ENCODE assay signal across 1 cellular context in genomic region chr11:75872887-75873416, GRCh38.
A peak's percentile ranks its signal among the peaks of the same experiment; 100 is the strongest.
TF ChIP-seq lines count a peak whose summit lies in the region.

No MANE protein-coding gene starts in this region.

TF ChIP-seq in GM12878, 131 proteins besides CTCF, POLR2A, EP300 and RAD21 (continued from another document):
- TF ChIP-seq ZNF592 (IDR thresholded peaks at IDR 0.05), result no peak
- TF ChIP-seq FOS (IDR thresholded peaks at IDR 0.05; ENCODE audit: borderline replicate concordance, extremely low read depth, insufficient read length), result no peak
- no peak for TF ChIP-seq MTA2 (IDR thresholded peaks at IDR 0.05; ENCODE audit: low read depth)
- TF ChIP-seq CREM (IDR thresholded peaks at IDR 0.05; ENCODE audit: low read depth), result 0 out of 2 replicates have a peak, but pooled peaks have one; percentile 8
- no peak for TF ChIP-seq PAX8 (IDR thresholded peaks at IDR 0.05)
- TF ChIP-seq BCL11A (IDR thresholded peaks at IDR 0.05; ENCODE audit: low read depth, low read length), result no peak
- no peak for TF ChIP-seq NFXL1 (IDR thresholded peaks at IDR 0.05; ENCODE audit: borderline replicate concordance)
- no peak for TF ChIP-seq NR2C1 (IDR thresholded peaks at IDR 0.05)
- TF ChIP-seq RUNX3 (IDR thresholded peaks at IDR 0.05; ENCODE audit: low read length), result no peak
- 0 out of 2 replicates have a peak, but pooled peaks have one; percentile 28 for TF ChIP-seq ZNF384 (IDR thresholded peaks at IDR 0.05; ENCODE audit: borderline replicate concordance, low read depth, low read length)
- no peak for TF ChIP-seq MYB (IDR thresholded peaks at IDR 0.05; ENCODE audit: borderline replicate concordance, low read depth, low read length)
- no peak for TF ChIP-seq RELA (IDR thresholded peaks at IDR 0.05; ENCODE audit: borderline replicate concordance, partially characterized antibody)
- no peak for TF ChIP-seq GABPA (IDR thresholded peaks at IDR 0.05; ENCODE audit: low read depth)
- no peak for TF ChIP-seq ZBTB4 (CRISPR knock-in tag; IDR thresholded peaks at IDR 0.05)
- no peak for TF ChIP-seq ZBTB33 (IDR thresholded peaks at IDR 0.05)
- no peak for TF ChIP-seq LARP7 (IDR thresholded peaks at IDR 0.05)
- no peak for TF ChIP-seq E4F1 (IDR thresholded peaks at IDR 0.05; ENCODE audit: borderline replicate concordance, partially characterized antibody)
- TF ChIP-seq NFYA (IDR thresholded peaks at IDR 0.05; ENCODE audit: borderline replicate concordance, low read depth, low read length), result no peak
- TF ChIP-seq JUND (IDR thresholded peaks at IDR 0.05; ENCODE audit: low read depth, low read length), result no peak
- TF ChIP-seq NR2C2 (IDR thresholded peaks at IDR 0.05; ENCODE audit: borderline replicate concordance, control insufficient read depth, insufficient read length, low read depth), result no peak
- TF ChIP-seq BHLHE40 (IDR thresholded peaks at IDR 0.05; ENCODE audit: borderline replicate concordance in 1 of 2, low read depth in 2 of 2, low read length in 1 of 2), result peak in 1 of 2 experiments; percentile 52; a peak in 2 of 4 replicates
- TF ChIP-seq TARDBP (IDR thresholded peaks at IDR 0.05; ENCODE audit: borderline replicate concordance), result no peak
- TF ChIP-seq TBL1XR1 (IDR thresholded peaks at IDR 0.05; ENCODE audit: low read depth, low read length), result no peak
- no peak for TF ChIP-seq BACH1 (IDR thresholded peaks at IDR 0.05; ENCODE audit: borderline replicate concordance)
- TF ChIP-seq KDM1A (IDR thresholded peaks at IDR 0.05; ENCODE audit: borderline replicate concordance), result no peak
- TF ChIP-seq YY1 (IDR thresholded peaks at IDR 0.05; ENCODE audit: low read depth, low read length), result no peak
- TF ChIP-seq MTA3 (IDR thresholded peaks at IDR 0.05; ENCODE audit: borderline replicate concordance, low read length), result no peak
- TF ChIP-seq TCF3 (IDR thresholded peaks at IDR 0.05; ENCODE audit: borderline replicate concordance, insufficient read depth, low read depth, low read length), result no peak
- TF ChIP-seq SMAD5 (IDR thresholded peaks at IDR 0.05; ENCODE audit: low read depth), result no peak
- peak; percentile 51; the same call in 1 of the 2 replicates for TF ChIP-seq MEF2A (IDR thresholded peaks at IDR 0.05; ENCODE audit: insufficient read depth, low read depth, low read length)
- TF ChIP-seq BRCA1 (IDR thresholded peaks at IDR 0.05; ENCODE audit: low read depth, low read length), result no peak
- TF ChIP-seq STAT3 (IDR thresholded peaks at IDR 0.05; ENCODE audit: low read depth, low read length), result no peak
- TF ChIP-seq ATF7 (IDR thresholded peaks at IDR 0.05; ENCODE audit: low read depth), result no peak
- TF ChIP-seq NRF1 (conservative IDR thresholded peaks at IDR 0.05; ENCODE audit: low read depth, low read length), result no peak
- no peak; the same call in 1 of the 2 replicates for TF ChIP-seq NFIC (IDR thresholded peaks at IDR 0.05; ENCODE audit: low read depth, low read length)
- TF ChIP-seq MXI1 (IDR thresholded peaks at IDR 0.05; ENCODE audit: low read depth, low read length), result 0 out of 2 replicates have a peak, but pooled peaks have one; percentile 49
- no peak for TF ChIP-seq POLR2AphosphoS5 (IDR thresholded peaks at IDR 0.05; ENCODE audit: low read length)
- peak; percentile 71 for TF ChIP-seq JUNB (IDR thresholded peaks at IDR 0.05)
- no peak for TF ChIP-seq ZNF622 (IDR thresholded peaks at IDR 0.05)
- no peak for TF ChIP-seq IKZF1 (conservative IDR thresholded peaks at IDR 0.05)
- TF ChIP-seq EED (IDR thresholded peaks at IDR 0.05; ENCODE audit: low read depth), result 0 out of 2 replicates have a peak, but pooled peaks have one; percentile 19
